1 cellular context compared by ENCODE assay signal in the genomic region with DNA sequence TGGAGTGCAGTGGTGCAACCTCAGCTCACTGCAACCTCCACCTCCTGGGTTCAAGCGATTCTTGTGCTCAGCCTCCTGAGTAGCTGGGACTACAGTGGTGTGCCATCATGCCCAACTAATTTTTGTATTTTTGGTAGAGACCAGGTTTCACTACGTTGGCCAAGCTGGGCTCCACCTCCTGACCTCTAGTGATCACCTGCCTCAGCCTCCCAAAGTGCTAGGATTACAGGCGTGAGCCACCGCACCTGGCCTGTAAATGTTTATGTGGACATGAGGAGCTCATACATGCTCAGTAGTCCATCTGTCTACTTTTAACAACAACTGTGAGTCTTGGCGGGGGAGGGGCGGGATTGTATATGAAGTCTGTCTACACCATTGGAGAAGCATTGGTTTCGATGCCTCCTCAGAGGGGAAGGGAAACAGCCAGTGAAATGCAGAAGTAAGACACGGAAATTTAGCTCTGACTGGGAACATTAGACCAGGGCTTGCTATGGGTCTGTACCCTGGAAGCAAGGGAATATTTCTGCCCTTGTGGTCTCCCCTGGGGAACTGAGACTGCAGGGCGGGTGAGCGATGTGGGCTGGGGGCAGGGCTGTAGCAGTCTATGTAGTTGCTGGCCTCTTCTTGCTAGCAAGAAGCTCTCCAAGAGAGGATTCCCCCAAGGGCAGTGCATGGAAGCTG.
TF ChIP-seq lines count a peak whose summit lies in the region.

No MANE protein-coding gene starts in this region.

TF ChIP-seq in GM12878, 131 proteins besides CTCF, POLR2A, EP300 and RAD21 (continued from another document):
- TF ChIP-seq, protein P1, sequence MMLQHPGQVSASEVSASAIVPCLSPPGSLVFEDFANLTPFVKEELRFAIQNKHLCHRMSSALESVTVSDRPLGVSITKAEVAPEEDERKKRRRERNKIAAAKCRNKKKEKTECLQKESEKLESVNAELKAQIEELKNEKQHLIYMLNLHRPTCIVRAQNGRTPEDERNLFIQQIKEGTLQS (IDR thresholded peaks at IDR 0.05; ENCODE audit: borderline replicate concordance, extremely low read depth, low read depth, low read length): no peak
- TF ChIP-seq MYC (IDR thresholded peaks at IDR 0.05; ENCODE audit: insufficient read depth, insufficient read length, insufficient replicate concordance, low read length, severe bottlenecking): no peak
- no peak for TF ChIP-seq SIN3A (IDR thresholded peaks at IDR 0.05; ENCODE audit: low read depth, low read length)
- TF ChIP-seq, protein P2, sequence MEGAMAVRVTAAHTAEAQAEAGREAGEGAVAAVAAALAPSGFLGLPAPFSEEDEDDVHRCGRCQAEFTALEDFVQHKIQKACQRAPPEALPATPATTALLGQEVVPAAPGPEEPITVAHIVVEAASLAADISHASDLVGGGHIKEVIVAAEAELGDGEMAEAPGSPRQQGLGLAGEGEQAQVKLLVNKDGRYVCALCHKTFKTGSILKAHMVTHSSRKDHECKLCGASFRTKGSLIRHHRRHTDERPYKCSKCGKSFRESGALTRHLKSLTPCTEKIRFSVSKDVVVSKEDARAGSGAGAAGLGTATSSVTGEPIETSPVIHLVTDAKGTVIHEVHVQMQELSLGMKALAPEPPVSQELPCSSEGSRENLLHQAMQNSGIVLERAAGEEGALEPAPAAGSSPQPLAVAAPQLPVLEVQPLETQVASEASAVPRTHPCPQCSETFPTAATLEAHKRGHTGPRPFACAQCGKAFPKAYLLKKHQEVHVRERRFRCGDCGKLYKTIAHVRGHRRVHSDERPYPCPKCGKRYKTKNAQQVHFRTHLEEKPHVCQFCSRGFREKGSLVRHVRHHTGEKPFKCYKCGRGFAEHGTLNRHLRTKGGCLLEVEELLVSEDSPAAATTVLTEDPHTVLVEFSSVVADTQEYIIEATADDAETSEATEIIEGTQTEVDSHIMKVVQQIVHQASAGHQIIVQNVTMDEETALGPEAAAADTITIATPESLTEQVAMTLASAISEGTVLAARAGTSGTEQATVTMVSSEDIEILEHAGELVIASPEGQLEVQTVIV (IDR thresholded peaks at IDR 0.05; ENCODE audit: borderline replicate concordance, partially characterized antibody): no peak
- TF ChIP-seq SPI1 (IDR thresholded peaks at IDR 0.05; ENCODE audit: borderline replicate concordance, insufficient read depth, low read depth, low read length): peak; percentile 89
- 0 out of 2 replicates have a peak, but pooled peaks have one; percentile 19 for TF ChIP-seq MEF2A (IDR thresholded peaks at IDR 0.05; ENCODE audit: insufficient read depth, low read depth, low read length)
- TF ChIP-seq, protein P3, sequence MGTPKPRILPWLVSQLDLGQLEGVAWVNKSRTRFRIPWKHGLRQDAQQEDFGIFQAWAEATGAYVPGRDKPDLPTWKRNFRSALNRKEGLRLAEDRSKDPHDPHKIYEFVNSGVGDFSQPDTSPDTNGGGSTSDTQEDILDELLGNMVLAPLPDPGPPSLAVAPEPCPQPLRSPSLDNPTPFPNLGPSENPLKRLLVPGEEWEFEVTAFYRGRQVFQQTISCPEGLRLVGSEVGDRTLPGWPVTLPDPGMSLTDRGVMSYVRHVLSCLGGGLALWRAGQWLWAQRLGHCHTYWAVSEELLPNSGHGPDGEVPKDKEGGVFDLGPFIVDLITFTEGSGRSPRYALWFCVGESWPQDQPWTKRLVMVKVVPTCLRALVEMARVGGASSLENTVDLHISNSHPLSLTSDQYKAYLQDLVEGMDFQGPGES (IDR thresholded peaks at IDR 0.05): no peak
- TF ChIP-seq CBX5 (IDR thresholded peaks at IDR 0.05; ENCODE audit: low read depth): no peak
- peak; percentile 32; the same call in 1 of the 2 replicates for TF ChIP-seq JUNB (IDR thresholded peaks at IDR 0.05)
- no peak for TF ChIP-seq ZBED1 (IDR thresholded peaks at IDR 0.05; ENCODE audit: borderline replicate concordance)
- TF ChIP-seq, protein P4, sequence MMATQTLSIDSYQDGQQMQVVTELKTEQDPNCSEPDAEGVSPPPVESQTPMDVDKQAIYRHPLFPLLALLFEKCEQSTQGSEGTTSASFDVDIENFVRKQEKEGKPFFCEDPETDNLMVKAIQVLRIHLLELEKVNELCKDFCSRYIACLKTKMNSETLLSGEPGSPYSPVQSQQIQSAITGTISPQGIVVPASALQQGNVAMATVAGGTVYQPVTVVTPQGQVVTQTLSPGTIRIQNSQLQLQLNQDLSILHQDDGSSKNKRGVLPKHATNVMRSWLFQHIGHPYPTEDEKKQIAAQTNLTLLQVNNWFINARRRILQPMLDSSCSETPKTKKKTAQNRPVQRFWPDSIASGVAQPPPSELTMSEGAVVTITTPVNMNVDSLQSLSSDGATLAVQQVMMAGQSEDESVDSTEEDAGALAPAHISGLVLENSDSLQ (IDR thresholded peaks at IDR 0.05): no peak
- peak; percentile 58; the same call in 1 of the 2 replicates for TF ChIP-seq TARDBP (IDR thresholded peaks at IDR 0.05; ENCODE audit: borderline replicate concordance)
- TF ChIP-seq, protein P5, sequence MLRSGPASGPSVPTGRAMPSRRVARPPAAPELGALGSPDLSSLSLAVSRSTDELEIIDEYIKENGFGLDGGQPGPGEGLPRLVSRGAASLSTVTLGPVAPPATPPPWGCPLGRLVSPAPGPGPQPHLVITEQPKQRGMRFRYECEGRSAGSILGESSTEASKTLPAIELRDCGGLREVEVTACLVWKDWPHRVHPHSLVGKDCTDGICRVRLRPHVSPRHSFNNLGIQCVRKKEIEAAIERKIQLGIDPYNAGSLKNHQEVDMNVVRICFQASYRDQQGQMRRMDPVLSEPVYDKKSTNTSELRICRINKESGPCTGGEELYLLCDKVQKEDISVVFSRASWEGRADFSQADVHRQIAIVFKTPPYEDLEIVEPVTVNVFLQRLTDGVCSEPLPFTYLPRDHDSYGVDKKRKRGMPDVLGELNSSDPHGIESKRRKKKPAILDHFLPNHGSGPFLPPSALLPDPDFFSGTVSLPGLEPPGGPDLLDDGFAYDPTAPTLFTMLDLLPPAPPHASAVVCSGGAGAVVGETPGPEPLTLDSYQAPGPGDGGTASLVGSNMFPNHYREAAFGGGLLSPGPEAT (IDR thresholded peaks at IDR 0.05; ENCODE audit: low read depth): peak; percentile 87
- peak; percentile 74; the same call in 1 of the 2 replicates for TF ChIP-seq RB1 (IDR thresholded peaks at IDR 0.05; ENCODE audit: borderline replicate concordance)
- TF ChIP-seq, protein P6, sequence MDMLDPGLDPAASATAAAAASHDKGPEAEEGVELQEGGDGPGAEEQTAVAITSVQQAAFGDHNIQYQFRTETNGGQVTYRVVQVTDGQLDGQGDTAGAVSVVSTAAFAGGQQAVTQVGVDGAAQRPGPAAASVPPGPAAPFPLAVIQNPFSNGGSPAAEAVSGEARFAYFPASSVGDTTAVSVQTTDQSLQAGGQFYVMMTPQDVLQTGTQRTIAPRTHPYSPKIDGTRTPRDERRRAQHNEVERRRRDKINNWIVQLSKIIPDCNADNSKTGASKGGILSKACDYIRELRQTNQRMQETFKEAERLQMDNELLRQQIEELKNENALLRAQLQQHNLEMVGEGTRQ (IDR thresholded peaks at IDR 0.05; ENCODE audit: borderline replicate concordance, low read depth, low read length): no peak
- TF ChIP-seq TCF7 (IDR thresholded peaks at IDR 0.05; ENCODE audit: borderline replicate concordance): no peak
- TF ChIP-seq NFYA (IDR thresholded peaks at IDR 0.05; ENCODE audit: borderline replicate concordance, low read depth, low read length): no peak
- TF ChIP-seq ATF7 (IDR thresholded peaks at IDR 0.05; ENCODE audit: low read depth): no peak
TF ChIP-seq in GM12878: peak in this region for 41.
